ENCODE assay signal across 8 cellular contexts in genomic region chr9:123834907-123835562, GRCh38.
A peak's percentile ranks its signal among the peaks of the same experiment; 100 is the strongest.
DNase-seq lines count a peak whose midpoint lies in the region; ATAC-seq, FAIRE-seq and TF ChIP-seq lines count a peak whose summit lies in the region.

No MANE protein-coding gene starts in this region.

- no peak for DNase-seq in right lobe of liver
- no peak for DNase-seq in HepG2 (ENCODE audit: low spot score)
- DNase-seq in NCI-H2081 treated with DMSO at 0.1 percent for 48 hours (lab: John Stamatoyannopoulos, UW): peak; percentile 4
- no peak for DNase-seq in epithelial cell of proximal tubule (ENCODE audit: low read depth)
- peak; percentile 25 for DNase-seq in small intestine
- DNase-seq in COR-L47 (lab: John Stamatoyannopoulos, UW): no peak
- no peak for DNase-seq in NCI-H1436 (lab: John Stamatoyannopoulos, UW)

- no peak overlapping the region for H2AFZ ChIP-seq in HepG2 (ENCODE audit: low read length)

- no peak overlapping the region for H3K4me2 ChIP-seq in HepG2 (ENCODE audit: low read depth, low read length)

- H3K4me1 ChIP-seq in right lobe of liver (no peaks in the 10 kb centered on the region), HepG2 (ENCODE audit: insufficient read depth, low read length) (no peaks in the 10 kb centered on the region), small intestine (ENCODE audit: control insufficient read depth in 2 of 2, insufficient read depth in 1 of 2, low read depth in 1 of 2, low read length in 1 of 2) (no peaks in the 10 kb centered on the region)

- WGBS in right lobe of liver (ENCODE audit: insufficient coverage, low coverage, low lambda C conversion rate, missing lambda C conversion rate): 40% methylated on average over 6 of the region's 7 CpGs
- 89% methylated on average over 7 of the region's 7 CpGs for WGBS in HepG2 (ENCODE audit: low lambda C conversion rate)
- WGBS in small intestine, 3 donors: 33 to 82% (median 62%) methylated on average over 7 of the region's 7 CpGs

- no peak for FAIRE-seq in HepG2 (lab: Jason Lieb, UNC)
- FAIRE-seq in small intestine (lab: Jason Lieb, UNC): no peak

- H3K27ac ChIP-seq in right lobe of liver (peak overlapping the region in 1 of 3 donors; percentile 6), HepG2 (ENCODE audit: extremely low read length, insufficient read depth, low read length) (no peak overlapping the region), small intestine (ENCODE audit: low read depth in 1 of 2, low read length in 1 of 2) (no peak overlapping the region)

- H3K36me3 ChIP-seq in right lobe of liver (no peaks in the 10 kb centered on the region), HepG2 (replicated peaks in 1 of 2; ENCODE audit: control insufficient read depth in 1 of 2, insufficient read depth in 2 of 2, low read length in 2 of 2) (no peaks in the 10 kb centered on the region; a peak in 1 of 5 replicates), small intestine (ENCODE audit: control insufficient read depth in 2 of 2, insufficient read depth in 2 of 2, low read length in 2 of 2) (peaks cover 0 to 2% of the 10 kb centered on the region in 2 donors)

- H4K20me1 ChIP-seq in HepG2 (ENCODE audit: insufficient read depth, low read length): no peaks in the 10 kb centered on the region

- in situ Hi-C loops in HepG2 (cut with HindIII; ENCODE audit: extremely low pct_ligation_motif_present, low pct_unique_long_range_greater_than_20kb): no loop called here

- TF ChIP-seq RAD21 in HepG2 (CRISPR knock-in tag; IDR thresholded peaks at IDR 0.05): no peak

- intact Hi-C loops in right lobe of liver (cut with DNase I): no loop called here
- intact Hi-C loops in HepG2 (cut with micrococcal nuclease; ENCODE audit: unreplicated experiment): no loop called here

- ATAC-seq in right lobe of liver (peak; percentile 55 to 73 (median 64)), HepG2 (no peak), HG03108 (IDR thresholded peaks at IDR 0.05; ENCODE audit: unreplicated experiment) (no peak)

- no peak for TF ChIP-seq POLR2A in right lobe of liver (IDR thresholded peaks at IDR 0.05)
- TF ChIP-seq POLR2A in HepG2 (IDR thresholded peaks at IDR 0.05; ENCODE audit: insufficient read depth in 1 of 2, low read depth in 2 of 2, low read length in 2 of 2): no peak

- H3K9ac ChIP-seq in HepG2 (ENCODE audit: insufficient read depth, low read depth, low read length): no peak overlapping the region

- POLR2A ChIA-PET in HepG2 (lab: Yijun Ruan, JAX): no interaction called here

- TF ChIP-seq CTCF in right lobe of liver (IDR thresholded peaks at IDR 0.05): no peak
- TF ChIP-seq CTCF in HepG2 (CRISPR knock-in tag; IDR thresholded peaks at IDR 0.05): no peak
- TF ChIP-seq CTCF in epithelial cell of proximal tubule (conservative IDR thresholded peaks at IDR 0.05; ENCODE audit: low read depth, low read length): no peak

- TF ChIP-seq EP300 in HepG2 (IDR thresholded peaks at IDR 0.05; ENCODE audit: low read depth in 2 of 2, low read length in 2 of 2) (no peak), HepG2 (CRISPR knock-in tag; IDR thresholded peaks at IDR 0.05; ENCODE audit: borderline replicate concordance) (no peak)

- H3K4me3 ChIP-seq in right lobe of liver: no peak overlapping the region
- H3K4me3 ChIP-seq in HepG2 (replicated peaks in 1 of 3; ENCODE audit: insufficient read depth in 1 of 3, low read depth in 2 of 3, low read length in 3 of 3): no peak overlapping the region
- peak overlapping the region; percentile 3 for H3K4me3 ChIP-seq in epithelial cell of proximal tubule (ENCODE audit: low read depth, low read length)
- H3K4me3 ChIP-seq in small intestine (ENCODE audit: low read depth in 1 of 2, low read length in 2 of 2): no peak overlapping the region

- CTCF ChIA-PET in HepG2 (lab: Yijun Ruan, JAX; ENCODE audit: low intra/inter-chr PET ratio, low total read pairs): no interaction called here

- no TSS peak for BruUV-seq in HepG2 (replicated peaks; lab: Mats Ljungman, UMichigan)

- no peaks in the 10 kb centered on the region for H3K27me3 ChIP-seq in right lobe of liver
- no peaks in the 10 kb centered on the region for H3K27me3 ChIP-seq in HepG2 (ENCODE audit: control insufficient read depth in 1 of 2, insufficient read depth in 2 of 2, low read length in 2 of 2)
- no peaks in the 10 kb centered on the region for H3K27me3 ChIP-seq in small intestine (ENCODE audit: control insufficient read depth in 2 of 2, insufficient read depth in 2 of 2, low read length in 2 of 2)

- H3K9me3 ChIP-seq in right lobe of liver (no peaks in the 10 kb centered on the region), HepG2 (ENCODE audit: low read length) (no peaks in the 10 kb centered on the region), small intestine (ENCODE audit: control insufficient read depth, low read depth) (no peaks in the 10 kb centered on the region)

- H3K79me2 ChIP-seq in HepG2 (ENCODE audit: insufficient read depth, low read length): peaks cover 38% of the 10 kb centered on the region

TF ChIP-seq in HepG2, 621 proteins besides CTCF, POLR2A, EP300 and RAD21:
- no peak for TF ChIP-seq CBX1 (IDR thresholded peaks at IDR 0.05; ENCODE audit: low read depth)
- TF ChIP-seq ZNF503 (CRISPR knock-in tag; IDR thresholded peaks at IDR 0.05): no peak
- no peak for TF ChIP-seq ZBTB4 (CRISPR knock-in tag; IDR thresholded peaks at IDR 0.05; ENCODE audit: borderline replicate concordance)
- TF ChIP-seq ZSCAN31 (CRISPR knock-in tag; IDR thresholded peaks at IDR 0.05; ENCODE audit: low read depth): no peak
- no peak for TF ChIP-seq SMARCC2 (IDR thresholded peaks at IDR 0.05)
- TF ChIP-seq ZBTB7B (CRISPR knock-in tag; IDR thresholded peaks at IDR 0.05): no peak
- no peak for TF ChIP-seq ZNF777 (CRISPR knock-in tag; IDR thresholded peaks at IDR 0.05)
- TF ChIP-seq ZNF121 (CRISPR knock-in tag; IDR thresholded peaks at IDR 0.05): no peak
- TF ChIP-seq ZFYVE20 (CRISPR knock-in tag; IDR thresholded peaks at IDR 0.05; ENCODE audit: borderline replicate concordance, low read depth): no peak
- TF ChIP-seq PAWR (CRISPR knock-in tag; IDR thresholded peaks at IDR 0.05; ENCODE audit: borderline replicate concordance): no peak
- no peak for TF ChIP-seq ZEB1 (IDR thresholded peaks at IDR 0.05; ENCODE audit: insufficient replicate concordance, low read depth)
- no peak for TF ChIP-seq ZFP62 (CRISPR knock-in tag; IDR thresholded peaks at IDR 0.05)
- no peak for TF ChIP-seq GABPA (IDR thresholded peaks at IDR 0.05; ENCODE audit: low read depth, low read length)
- TF ChIP-seq GABPA (CRISPR knock-in tag; IDR thresholded peaks at IDR 0.05; ENCODE audit: low read depth): no peak

Comparison
In these comparisons a context has a peak if more than half of its experiments do, and no peak if none do; other contexts are left out.
1. ATAC-seq: peak in right lobe of liver (4 of 4); none in HepG2 (single experiment) and HG03108 (single experiment).
2. DNase-seq: peak in NCI-H2081 treated with DMSO at 0.1 percent for 48 hours (single experiment) and small intestine (single experiment); none in right lobe of liver (0 of 3), HepG2 (single experiment), epithelial cell of proximal tubule (single experiment), COR-L47 (single experiment) and NCI-H1436 (single experiment).